In genomic region chr19:17859533-17860330, GRCh38 we compare ENCODE assay signal across 1 cellular context.
A peak's percentile ranks its signal among the peaks of the same experiment; 100 is the strongest.
TF ChIP-seq lines count a peak whose summit lies in the region.

Gene RPL18A, plus strand, starts transcription at chr19:17859910. Its CDS starts 47 bp downstream, at chr19:17859957.

TF ChIP-seq in K562, 482 proteins besides CTCF, POLR2A, EP300 and RAD21 (continued from another document and continues in another):
- TF ChIP-seq ATF4 (CRISPR knock-in tag; IDR thresholded peaks at IDR 0.05) (0 out of 2 replicates have a peak, but pooled peaks have one; percentile 54), NFRKB (IDR thresholded peaks at IDR 0.05; ENCODE audit: low read depth) (peak; percentile 88), TAF9B (IDR thresholded peaks at IDR 0.05; ENCODE audit: partially characterized antibody) (peak; percentile 97), FOXK1 (CRISPR knock-in tag; IDR thresholded peaks at IDR 0.05; ENCODE audit: borderline replicate concordance) (no peak), ZBTB17 (CRISPR knock-in tag; IDR thresholded peaks at IDR 0.05) (no peak), STAT6 (CRISPR knock-in tag; IDR thresholded peaks at IDR 0.05) (0 out of 2 replicates have a peak, but pooled peaks have one; percentile 62), CBX5 (IDR thresholded peaks at IDR 0.05; ENCODE audit: borderline replicate concordance, low read depth) (no peak), CBX8 (IDR thresholded peaks at IDR 0.05; ENCODE audit: borderline replicate concordance, extremely low read depth, low read depth, low read length, poor library complexity, severe bottlenecking) (no peak), SAFB2 (IDR thresholded peaks at IDR 0.05; ENCODE audit: borderline replicate concordance, low read depth, low read length, severe bottlenecking) (no peak), ZNF253 (CRISPR knock-in tag; conservative IDR thresholded peaks at IDR 0.05) (no peak), RBM15 (IDR thresholded peaks at IDR 0.05; ENCODE audit: insufficient read depth, low read length) (no peak), HSF4 (CRISPR knock-in tag; IDR thresholded peaks at IDR 0.05; ENCODE audit: borderline replicate concordance) (no peak), ZBTB7A (IDR thresholded peaks at IDR 0.05; ENCODE audit: borderline replicate concordance, control insufficient read depth, low read depth, low read length) (no peak), ZNF121 (CRISPR knock-in tag; conservative IDR thresholded peaks at IDR 0.05) (no peak), BACH1 (tag; IDR thresholded peaks at IDR 0.05) (no peak), NCOA2 (IDR thresholded peaks at IDR 0.05; ENCODE audit: partially characterized antibody in 2 of 2) (no peak), NCOR1 (IDR thresholded peaks at IDR 0.05) (no peak), UBTF (IDR thresholded peaks at IDR 0.05; ENCODE audit: borderline replicate concordance in 1 of 2, low read depth in 2 of 2, low read length in 2 of 2) (no peak), MTA2 (IDR thresholded peaks at IDR 0.05; ENCODE audit: low read depth) (no peak), ZNF717 (CRISPR knock-in tag; IDR thresholded peaks at IDR 0.05) (no peak), MTA1 (IDR thresholded peaks at IDR 0.05; ENCODE audit: borderline replicate concordance) (no peak), TSC22D4 (tag; IDR thresholded peaks at IDR 0.05) (no peak), NELFE (IDR thresholded peaks at IDR 0.05; ENCODE audit: insufficient read depth, insufficient read length) (no peak), SMARCA5 (IDR thresholded peaks at IDR 0.05) (no peak), ZNF830 (CRISPR knock-in tag; IDR thresholded peaks at IDR 0.05) (0 out of 2 replicates have a peak, but pooled peaks have one; percentile 37), RBM39 (optimal IDR thresholded peaks at IDR 0.05; ENCODE audit: low read depth, low read length) (no peak), SRSF1 (IDR thresholded peaks at IDR 0.05; ENCODE audit: low read depth, low read length) (0 out of 2 replicates have a peak, but pooled peaks have one; percentile 84), NFATC3 (IDR thresholded peaks at IDR 0.05) (no peak), CREB3L1 (IDR thresholded peaks at IDR 0.05; ENCODE audit: borderline replicate concordance, low read depth) (peak; percentile 89), TBP (optimal IDR thresholded peaks at IDR 0.05; ENCODE audit: low read depth, low read length) (no peak), ZNF766 (CRISPR knock-in tag; conservative IDR thresholded peaks at IDR 0.05) (no peak; the same call in 1 of the 2 replicates), GATAD2A (IDR thresholded peaks at IDR 0.05) (no peak), MTA3 (IDR thresholded peaks at IDR 0.05; ENCODE audit: borderline replicate concordance) (peak; percentile 96; the same call in 1 of the 2 replicates), HCFC1 (IDR thresholded peaks at IDR 0.05; ENCODE audit: low read depth, low read length) (peak; percentile 99), TRIM25 (IDR thresholded peaks at IDR 0.05; ENCODE audit: borderline replicate concordance) (no peak), PHF8 (IDR thresholded peaks at IDR 0.05; ENCODE audit: borderline replicate concordance, low read length) (peak; percentile 96), EWSR1 (IDR thresholded peaks at IDR 0.05; ENCODE audit: borderline replicate concordance, low read depth, partially characterized antibody) (no peak), HBP1 (CRISPR knock-in tag; IDR thresholded peaks at IDR 0.05) (peak; percentile 76; the same call in 1 of the 2 replicates), MGA (IDR thresholded peaks at IDR 0.05) (no peak)
